In genomic region chr14:34344318-34344717, GRCh38 we compare ENCODE assay signal across 23 cellular contexts.
"Had no signal": no experiment of that assay in that cellular context is flagged by ENCODE, and none has a peak within 500 bp of the region (broad histone marks: within the 10 kb centered on the region; RNA-seq: fewer than 3 reads in every experiment).

No MANE protein-coding gene starts in this region.

- H3K4me2 ChIP-seq: hepatocyte had no signal

- ATAC-seq: foreskin keratinocyte; gastroesophageal sphincter; heart left ventricle; left lobe of liver; natural killer cell; psoas muscle; right cardiac atrium; stimulated activated memory B cell treated with anti-CD40 and anti-IgM and Interleukin-4, amounts not matched to agents 10 μg/mL and 1 μg/mL and 100 μg/mL, for 72 hours; stimulated activated naive CD8-positive, alpha-beta T cell treated with anti-CD3 and anti-CD28 coated beads, Interleukin-15, Interleukin-2, amounts not matched to agents 100 U/mL and 50 U/mL, for 24 hours had no signal

- FAIRE-seq: endothelial cell of umbilical vein, kidney had no signal

- H3K27ac ChIP-seq: esophagus muscularis mucosa, foreskin keratinocyte, gastroesophageal sphincter, heart left ventricle, hepatocyte, ovary, psoas muscle, sigmoid colon, testis, tibial artery had no signal

- H3K9me3 ChIP-seq: esophagus muscularis mucosa, heart left ventricle, ovary, psoas muscle, sigmoid colon, testis, tibial artery had no signal

- H3K79me2 ChIP-seq: hepatocyte had no signal

- H3K4me3 ChIP-seq: esophagus muscularis mucosa, gastroesophageal sphincter, heart left ventricle, hepatocyte, lung, ovary, psoas muscle, sigmoid colon, testis, tibial artery had no signal

- H2AFZ ChIP-seq: hepatocyte had no signal

- H3K27me3 ChIP-seq: esophagus muscularis mucosa, foreskin keratinocyte, gastroesophageal sphincter, heart left ventricle, hepatocyte, ovary, sigmoid colon, testis, tibial artery had no signal

- H3K4me1 ChIP-seq: esophagus muscularis mucosa, gastroesophageal sphincter, heart left ventricle, psoas muscle, sigmoid colon, testis, tibial artery had no signal

- H3K36me3 ChIP-seq: esophagus muscularis mucosa, gastroesophageal sphincter, heart left ventricle, ovary, sigmoid colon, tibial artery had no signal

- DNase-seq: effector CD8-positive, alpha-beta T cell; foreskin keratinocyte; heart left ventricle; kidney; natural killer cell; occipital lobe; ovary; posterior cingulate gyrus; psoas muscle; right cardiac atrium; sigmoid colon; stimulated activated CD4-positive, alpha-beta T cell treated with anti-CD3 and anti-CD28 coated beads, Interleukin-4, amount 100 ng/mL, for 4 hours; stimulated activated naive CD8-positive, alpha-beta T cell treated with anti-CD3 and anti-CD28 coated beads, Interleukin-15, Interleukin-2, amounts not matched to agents 100 U/mL and 50 U/mL, for 24 hours; substantia nigra; testis; tibial artery had no signal
